ENCODE assay signal across 7 cellular contexts in genomic region chr1:230270185-230270939, GRCh38.
A peak's percentile ranks its signal among the peaks of the same experiment; 100 is the strongest.
DNase-seq lines count a peak whose midpoint lies in the region; ATAC-seq and TF ChIP-seq lines count a peak whose summit lies in the region.

No MANE protein-coding gene starts in this region.

- no peak for TF ChIP-seq CTCF in left ventricle myocardium inferior (IDR thresholded peaks at IDR 0.05; ENCODE audit: borderline replicate concordance)
- TF ChIP-seq CTCF in type B pancreatic cell (conservative IDR thresholded peaks at IDR 0.05) = no peak

- no peak overlapping the region for H3K4me3 Mint-ChIP-seq in type B pancreatic cell

- H3K27ac ChIP-seq in SK-N-MC (peak overlapping the region; percentile 85), left ventricle myocardium inferior (replicated peaks) (peak overlapping the region; percentile 65)

- H3K9me3 Mint-ChIP-seq in type B pancreatic cell = no peaks in the 10 kb centered on the region

- ATAC-seq in GM18870 (IDR thresholded peaks at IDR 0.05; ENCODE audit: unreplicated experiment) = peak; percentile 60
- peak; percentile 51 for ATAC-seq in HG02973 (IDR thresholded peaks at IDR 0.05; ENCODE audit: unreplicated experiment)

- no peaks in the 10 kb centered on the region for H3K27me3 Mint-ChIP-seq in type B pancreatic cell

- H3K4me1 ChIP-seq in left ventricle myocardium inferior = peaks cover 33% of the 10 kb centered on the region

- no peak overlapping the region for H3K9ac ChIP-seq in SK-N-MC (ENCODE audit: insufficient read length)

- no peaks in the 10 kb centered on the region for H3K36me3 Mint-ChIP-seq in type B pancreatic cell

- DNase-seq in SK-N-MC (ENCODE audit: low read depth, low spot score) (peak; percentile 93), left ventricle myocardium inferior (no peak), type B pancreatic cell (ENCODE audit: extremely low spot score, unreplicated experiment) (no peak), H7 (no peak)
- DNase-seq in activated CD8-positive, alpha-beta memory T cell treated with anti-CD3 and anti-CD28 coated beads for 24 hours = no peak

- H3K4me3 ChIP-seq in SK-N-MC = peak overlapping the region; percentile 34
- no peak overlapping the region for H3K4me3 ChIP-seq in left ventricle myocardium inferior
- H3K4me3 ChIP-seq in H7 (ENCODE audit: insufficient read depth, low read depth, low read length) = no peak overlapping the region

- intact Hi-C loops in left ventricle myocardium inferior (cut with micrococcal nuclease) = no loop called here

- H3K9me3 ChIP-seq in SK-N-MC (ENCODE audit: low read depth, low read length) (no peaks in the 10 kb centered on the region), left ventricle myocardium inferior (replicated peaks) (no peaks in the 10 kb centered on the region)

- peaks cover 10% of the 10 kb centered on the region for H3K4me1 Mint-ChIP-seq in type B pancreatic cell (ENCODE audit: unreplicated experiment)

- no peak overlapping the region for H3K27ac Mint-ChIP-seq in type B pancreatic cell

- H3K27me3 ChIP-seq in left ventricle myocardium inferior (ENCODE audit: low read depth) (no peaks in the 10 kb centered on the region), H7 (ENCODE audit: control insufficient read depth, insufficient read depth, low read length) (no peaks in the 10 kb centered on the region)

- H3K36me3 ChIP-seq in SK-N-MC (ENCODE audit: insufficient read depth, low read length) (peaks cover 8% of the 10 kb centered on the region), left ventricle myocardium inferior (peaks cover 27% of the 10 kb centered on the region), H7 (replicated peaks; ENCODE audit: control insufficient read depth, insufficient read depth, low read length) (peaks cover 6% of the 10 kb centered on the region)
